In genomic region chr1:15128520-15129313, GRCh38 we compare ENCODE assay signal across 8 cellular contexts. TPM values are rescaled to one million over a fixed set of nuclear protein-coding genes. Genes with fewer than 3 reads are reported as not detected.
DNase-seq lines count a peak whose midpoint lies in the region; ATAC-seq and TF ChIP-seq lines count a peak whose summit lies in the region.

No MANE protein-coding gene starts in this region.

- TF ChIP-seq EP300 in ovary (IDR thresholded peaks at IDR 0.05), result no peak

- in situ Hi-C loops in KBM-7 (cut with MboI; ENCODE audit: low pct_unique_long_range_greater_than_20kb, low sequenced_read_pairs), result no loop called here

- H3K27me3 ChIP-seq in RWPE2 (ENCODE audit: insufficient read depth, poor library complexity, severe bottlenecking) (no peaks in the 10 kb centered on the region), ovary (no peaks in the 10 kb centered on the region), tibial artery (no peaks in the 10 kb centered on the region)

- H3K36me3 ChIP-seq in RWPE2 (ENCODE audit: low read depth) (no peaks in the 10 kb centered on the region), ovary (no peaks in the 10 kb centered on the region), tibial artery (no peaks in the 10 kb centered on the region)

- WGBS in ovary, 3 donors, result 42 to 48% (median 45%) methylated on average over 18 of the region's 18 CpGs

- no peaks in the 10 kb centered on the region for H3K9me3 ChIP-seq in RWPE2 (ENCODE audit: severe bottlenecking)
- peaks cover 0 to 4% of the 10 kb centered on the region in 2 donors for H3K9me3 ChIP-seq in ovary
- H3K9me3 ChIP-seq in tibial artery, result peaks cover 0 to 6% (median 6%) of the 10 kb centered on the region in 3 donors

- TF ChIP-seq CTCF in RWPE2 (IDR thresholded peaks at IDR 0.05; ENCODE audit: poor library complexity, severe bottlenecking), result peak; percentile 89
- peak; percentile 54 to 82 (median 75) for TF ChIP-seq CTCF in ovary (IDR thresholded peaks at IDR 0.05)
- peak; percentile 85 to 86 for TF ChIP-seq CTCF in tibial artery (IDR thresholded peaks at IDR 0.05)

- H3K4me1 Mint-ChIP-seq in activated T-helper 17 cell treated with anti-CD3 and anti-CD28 coated beads, Interleukin-2, amount 50 U/mL, for 72 hours, result no peaks in the 10 kb centered on the region

- peaks cover 4% of the 10 kb centered on the region for H3K27me3 Mint-ChIP-seq in activated T-helper 17 cell treated with anti-CD3 and anti-CD28 coated beads, Interleukin-2, amount 50 U/mL, for 72 hours

- H3K4me1 ChIP-seq in RWPE2 (ENCODE audit: insufficient read depth, poor library complexity, severe bottlenecking), result no peaks in the 10 kb centered on the region
- no peaks in the 10 kb centered on the region for H3K4me1 ChIP-seq in ovary (ENCODE audit: insufficient read depth)
- no peaks in the 10 kb centered on the region for H3K4me1 ChIP-seq in tibial artery

- peak; percentile 98 for ATAC-seq in RWPE2 (ENCODE audit: low read depth)
- ATAC-seq in activated T-helper 17 cell treated with anti-CD3 and anti-CD28 coated beads, Interleukin-2, amount 50 U/mL, for 72 hours (replicated peaks), result peak; percentile 92

- no peak overlapping the region for H3K4me3 ChIP-seq in RWPE2 (ENCODE audit: severe bottlenecking)
- H3K4me3 ChIP-seq in ovary, result no peak overlapping the region
- H3K4me3 ChIP-seq in tibial artery, result no peak overlapping the region

- TF ChIP-seq POLR2A in ovary (IDR thresholded peaks at IDR 0.05), result no peak

- no peak overlapping the region for H3K27ac Mint-ChIP-seq in activated T-helper 17 cell treated with anti-CD3 and anti-CD28 coated beads, Interleukin-2, amount 50 U/mL, for 72 hours

- DNase-seq in NCI-H2196 (lab: John Stamatoyannopoulos, UW; ENCODE audit: unreplicated experiment), result peak; percentile 34
- no peak for DNase-seq in NCI-H2196 treated with DMSO at 0.1 percent for 48 hours (lab: John Stamatoyannopoulos, UW; ENCODE audit: unreplicated experiment)
- peak; percentile 93 for DNase-seq in KBM-7
- DNase-seq in RWPE2 (ENCODE audit: low spot score), result no peak
- DNase-seq in fibroblast of the conjunctiva (ENCODE audit: low read depth), result peak; percentile 53
- peak; percentile 47 to 79 (median 75) for DNase-seq in ovary
- DNase-seq in tibial artery, result peak; percentile 43 to 77

- H3K36me3 Mint-ChIP-seq in activated T-helper 17 cell treated with anti-CD3 and anti-CD28 coated beads, Interleukin-2, amount 50 U/mL, for 72 hours (ENCODE audit: low read depth), result no peaks in the 10 kb centered on the region

- H3K4me3 Mint-ChIP-seq in activated T-helper 17 cell treated with anti-CD3 and anti-CD28 coated beads, Interleukin-2, amount 50 U/mL, for 72 hours, result no peak overlapping the region

- intact Hi-C loops in ovary (cut with DNase I), result loop anchor here (5.0 to 10.0 kb wide), 3 partner anchors 144 to 296 kb away; no protein-coding TSS in a partner anchor
- intact Hi-C loops in tibial artery (cut with DNase I; ENCODE audit: low total_unique reads), result loop anchor here (5.0 kb wide), 1 partner anchor 174 kb away; no protein-coding TSS in a partner anchor

- H3K27ac ChIP-seq in RWPE2 (ENCODE audit: poor library complexity, severe bottlenecking), result no peak overlapping the region
- no peak overlapping the region for H3K27ac ChIP-seq in ovary
- H3K27ac ChIP-seq in tibial artery, result no peak overlapping the region

- no peaks in the 10 kb centered on the region for H3K9me3 Mint-ChIP-seq in activated T-helper 17 cell treated with anti-CD3 and anti-CD28 coated beads, Interleukin-2, amount 50 U/mL, for 72 hours

RNA-seq across cellular contexts. Expression of gene TMEM51, which starts 24.8 kb away (rescaled TPM):
- not detected for total RNA-seq in activated T-helper 17 cell treated with anti-CD3 and anti-CD28 coated beads, Interleukin-2, amount 50 U/mL, for 72 hours
- total RNA-seq in ovary, result 10 to 100 TPM; 17.2 to 38.5 (median 24.0) TPM
- 10 to 100 TPM in 1 of 2 donors, 1 to 10 TPM in 1; 9.4 to 19.4 TPM for polyA plus RNA-seq in ovary

Comparison
In these comparisons a context has a peak if more than half of its experiments do, and no peak if none do; other contexts are left out.
1. DNase-seq: peak in NCI-H2196 (single experiment), KBM-7 (single experiment), fibroblast of the conjunctiva (single experiment), ovary (5 of 5) and tibial artery (2 of 2); none in NCI-H2196 treated with DMSO at 0.1 percent for 48 hours (single experiment) and RWPE2 (single experiment).
2. RNA of gene TMEM51, which starts 24.8 kb away (total RNA-seq): 17.2 to 38.5 TPM in ovary; not detected in activated T-helper 17 cell treated with anti-CD3 and anti-CD28 coated beads, Interleukin-2, amount 50 U/mL, for 72 hours; every median in the first group is over 10 times any median in the second.
3. Peak in every context shown above with its lines, with median percentiles within 50 percentile points of each other: CTCF ChIP-seq.